ENCODE assay signal across 1 cellular context in the genomic region with DNA sequence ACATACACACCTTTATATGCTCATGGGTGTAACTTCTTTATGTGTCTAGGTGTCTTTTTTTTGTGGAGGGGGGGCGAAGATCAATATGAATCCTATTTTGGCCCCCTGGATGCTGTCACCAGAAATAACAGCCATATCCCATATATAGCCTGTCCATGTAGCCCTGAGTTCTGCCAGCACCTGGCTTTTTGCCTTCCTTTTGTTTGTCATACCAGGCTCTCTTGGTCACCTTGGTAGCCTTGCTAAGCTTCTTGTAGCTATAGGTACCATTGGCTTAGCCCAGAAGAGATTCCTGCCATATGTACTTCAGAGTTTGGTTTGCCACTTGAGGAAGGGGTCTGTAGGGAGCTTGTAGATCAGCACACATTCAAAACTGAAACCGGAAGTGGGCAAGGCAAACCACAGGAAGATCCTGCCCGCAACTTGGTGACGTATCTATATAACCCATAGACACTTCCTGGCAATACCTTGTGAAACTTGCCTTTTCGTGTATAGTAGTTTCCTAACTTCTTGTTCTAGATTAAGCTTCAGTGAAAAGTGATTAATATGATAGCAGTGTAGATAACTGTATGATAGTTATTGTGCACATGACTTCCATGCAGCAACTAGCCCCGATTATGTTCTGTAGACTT.
TF ChIP-seq lines count a peak whose summit lies in the region.

No MANE protein-coding gene starts in this region.

TF ChIP-seq in GM12878, 131 proteins besides CTCF, POLR2A, EP300 and RAD21 (continued from another document):
- TF ChIP-seq, protein P1, sequence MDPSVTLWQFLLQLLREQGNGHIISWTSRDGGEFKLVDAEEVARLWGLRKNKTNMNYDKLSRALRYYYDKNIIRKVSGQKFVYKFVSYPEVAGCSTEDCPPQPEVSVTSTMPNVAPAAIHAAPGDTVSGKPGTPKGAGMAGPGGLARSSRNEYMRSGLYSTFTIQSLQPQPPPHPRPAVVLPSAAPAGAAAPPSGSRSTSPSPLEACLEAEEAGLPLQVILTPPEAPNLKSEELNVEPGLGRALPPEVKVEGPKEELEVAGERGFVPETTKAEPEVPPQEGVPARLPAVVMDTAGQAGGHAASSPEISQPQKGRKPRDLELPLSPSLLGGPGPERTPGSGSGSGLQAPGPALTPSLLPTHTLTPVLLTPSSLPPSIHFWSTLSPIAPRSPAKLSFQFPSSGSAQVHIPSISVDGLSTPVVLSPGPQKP (IDR thresholded peaks at IDR 0.05; ENCODE audit: low read depth, low read length): 0 out of 2 replicates have a peak, but pooled peaks have one; percentile 46
- TF ChIP-seq BHLHE40 (IDR thresholded peaks at IDR 0.05; ENCODE audit: borderline replicate concordance in 1 of 2, low read depth in 2 of 2, low read length in 1 of 2): 0 out of 4 replicates have a peak, but pooled peaks have one; percentile 33 to 38
- TF ChIP-seq, protein P2, sequence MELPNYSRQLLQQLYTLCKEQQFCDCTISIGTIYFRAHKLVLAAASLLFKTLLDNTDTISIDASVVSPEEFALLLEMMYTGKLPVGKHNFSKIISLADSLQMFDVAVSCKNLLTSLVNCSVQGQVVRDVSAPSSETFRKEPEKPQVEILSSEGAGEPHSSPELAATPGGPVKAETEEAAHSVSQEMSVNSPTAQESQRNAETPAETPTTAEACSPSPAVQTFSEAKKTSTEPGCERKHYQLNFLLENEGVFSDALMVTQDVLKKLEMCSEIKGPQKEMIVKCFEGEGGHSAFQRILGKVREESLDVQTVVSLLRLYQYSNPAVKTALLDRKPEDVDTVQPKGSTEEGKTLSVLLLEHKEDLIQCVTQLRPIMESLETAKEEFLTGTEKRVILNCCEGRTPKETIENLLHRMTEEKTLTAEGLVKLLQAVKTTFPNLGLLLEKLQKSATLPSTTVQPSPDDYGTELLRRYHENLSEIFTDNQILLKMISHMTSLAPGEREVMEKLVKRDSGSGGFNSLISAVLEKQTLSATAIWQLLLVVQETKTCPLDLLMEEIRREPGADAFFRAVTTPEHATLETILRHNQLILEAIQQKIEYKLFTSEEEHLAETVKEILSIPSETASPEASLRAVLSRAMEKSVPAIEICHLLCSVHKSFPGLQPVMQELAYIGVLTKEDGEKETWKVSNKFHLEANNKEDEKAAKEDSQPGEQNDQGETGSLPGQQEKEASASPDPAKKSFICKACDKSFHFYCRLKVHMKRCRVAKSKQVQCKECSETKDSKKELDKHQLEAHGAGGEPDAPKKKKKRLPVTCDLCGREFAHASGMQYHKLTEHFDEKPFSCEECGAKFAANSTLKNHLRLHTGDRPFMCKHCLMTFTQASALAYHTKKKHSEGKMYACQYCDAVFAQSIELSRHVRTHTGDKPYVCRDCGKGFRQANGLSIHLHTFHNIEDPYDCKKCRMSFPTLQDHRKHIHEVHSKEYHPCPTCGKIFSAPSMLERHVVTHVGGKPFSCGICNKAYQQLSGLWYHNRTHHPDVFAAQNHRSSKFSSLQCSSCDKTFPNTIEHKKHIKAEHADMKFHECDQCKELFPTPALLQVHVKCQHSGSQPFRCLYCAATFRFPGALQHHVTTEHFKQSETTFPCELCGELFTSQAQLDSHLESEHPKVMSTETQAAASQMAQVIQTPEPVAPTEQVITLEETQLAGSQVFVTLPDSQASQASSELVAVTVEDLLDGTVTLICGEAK (IDR thresholded peaks at IDR 0.05; ENCODE audit: borderline replicate concordance): peak; percentile 75
- no peak for TF ChIP-seq JUNB (IDR thresholded peaks at IDR 0.05)
- peak; percentile 55; the same call in 1 of the 3 replicates for TF ChIP-seq POU2F2 (IDR thresholded peaks at IDR 0.05; ENCODE audit: borderline replicate concordance, low read depth, low read length)
- TF ChIP-seq, protein P3, sequence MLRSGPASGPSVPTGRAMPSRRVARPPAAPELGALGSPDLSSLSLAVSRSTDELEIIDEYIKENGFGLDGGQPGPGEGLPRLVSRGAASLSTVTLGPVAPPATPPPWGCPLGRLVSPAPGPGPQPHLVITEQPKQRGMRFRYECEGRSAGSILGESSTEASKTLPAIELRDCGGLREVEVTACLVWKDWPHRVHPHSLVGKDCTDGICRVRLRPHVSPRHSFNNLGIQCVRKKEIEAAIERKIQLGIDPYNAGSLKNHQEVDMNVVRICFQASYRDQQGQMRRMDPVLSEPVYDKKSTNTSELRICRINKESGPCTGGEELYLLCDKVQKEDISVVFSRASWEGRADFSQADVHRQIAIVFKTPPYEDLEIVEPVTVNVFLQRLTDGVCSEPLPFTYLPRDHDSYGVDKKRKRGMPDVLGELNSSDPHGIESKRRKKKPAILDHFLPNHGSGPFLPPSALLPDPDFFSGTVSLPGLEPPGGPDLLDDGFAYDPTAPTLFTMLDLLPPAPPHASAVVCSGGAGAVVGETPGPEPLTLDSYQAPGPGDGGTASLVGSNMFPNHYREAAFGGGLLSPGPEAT (IDR thresholded peaks at IDR 0.05; ENCODE audit: low read depth): no peak
- TF ChIP-seq SUPT20H (IDR thresholded peaks at IDR 0.05; ENCODE audit: borderline replicate concordance, control insufficient read depth, low read depth, low read length): no peak
- TF ChIP-seq HDGF (IDR thresholded peaks at IDR 0.05): no peak
- TF ChIP-seq ATF7 (IDR thresholded peaks at IDR 0.05; ENCODE audit: low read depth): peak; percentile 92
- TF ChIP-seq ZNF274 (IDR thresholded peaks at IDR 0.05; ENCODE audit: insufficient read depth, insufficient read length): no peak
- TF ChIP-seq DPF2 (IDR thresholded peaks at IDR 0.05): peak; percentile 65
- no peak for TF ChIP-seq BACH1 (IDR thresholded peaks at IDR 0.05; ENCODE audit: borderline replicate concordance)
- TF ChIP-seq CREB1 (IDR thresholded peaks at IDR 0.05; ENCODE audit: low read depth): peak; percentile 76
- TF ChIP-seq SP1 (IDR thresholded peaks at IDR 0.05; ENCODE audit: low read depth, low read length): no peak
- TF ChIP-seq IRF4 (IDR thresholded peaks at IDR 0.05; ENCODE audit: low read depth, low read length): peak; percentile 77
- no peak; the same call in 1 of the 2 replicates for TF ChIP-seq CHD2 (IDR thresholded peaks at IDR 0.05; ENCODE audit: borderline replicate concordance, low read depth, low read length)
- TF ChIP-seq ZBED1 (IDR thresholded peaks at IDR 0.05; ENCODE audit: borderline replicate concordance): no peak; the same call in 1 of the 2 replicates
- TF ChIP-seq TCF12 (IDR thresholded peaks at IDR 0.05; ENCODE audit: low read depth, low read length): no peak
- peak; percentile 96 for TF ChIP-seq CBFB (IDR thresholded peaks at IDR 0.05; ENCODE audit: low read depth)
- TF ChIP-seq, protein P4, sequence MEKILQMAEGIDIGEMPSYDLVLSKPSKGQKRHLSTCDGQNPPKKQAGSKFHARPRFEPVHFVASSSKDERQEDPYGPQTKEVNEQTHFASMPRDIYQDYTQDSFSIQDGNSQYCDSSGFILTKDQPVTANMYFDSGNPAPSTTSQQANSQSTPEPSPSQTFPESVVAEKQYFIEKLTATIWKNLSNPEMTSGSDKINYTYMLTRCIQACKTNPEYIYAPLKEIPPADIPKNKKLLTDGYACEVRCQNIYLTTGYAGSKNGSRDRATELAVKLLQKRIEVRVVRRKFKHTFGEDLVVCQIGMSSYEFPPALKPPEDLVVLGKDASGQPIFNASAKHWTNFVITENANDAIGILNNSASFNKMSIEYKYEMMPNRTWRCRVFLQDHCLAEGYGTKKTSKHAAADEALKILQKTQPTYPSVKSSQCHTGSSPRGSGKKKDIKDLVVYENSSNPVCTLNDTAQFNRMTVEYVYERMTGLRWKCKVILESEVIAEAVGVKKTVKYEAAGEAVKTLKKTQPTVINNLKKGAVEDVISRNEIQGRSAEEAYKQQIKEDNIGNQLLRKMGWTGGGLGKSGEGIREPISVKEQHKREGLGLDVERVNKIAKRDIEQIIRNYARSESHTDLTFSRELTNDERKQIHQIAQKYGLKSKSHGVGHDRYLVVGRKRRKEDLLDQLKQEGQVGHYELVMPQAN (conservative IDR thresholded peaks at IDR 0.05): no peak
- peak; percentile 85 for TF ChIP-seq CREM (IDR thresholded peaks at IDR 0.05; ENCODE audit: low read depth)
- TF ChIP-seq, protein P5, sequence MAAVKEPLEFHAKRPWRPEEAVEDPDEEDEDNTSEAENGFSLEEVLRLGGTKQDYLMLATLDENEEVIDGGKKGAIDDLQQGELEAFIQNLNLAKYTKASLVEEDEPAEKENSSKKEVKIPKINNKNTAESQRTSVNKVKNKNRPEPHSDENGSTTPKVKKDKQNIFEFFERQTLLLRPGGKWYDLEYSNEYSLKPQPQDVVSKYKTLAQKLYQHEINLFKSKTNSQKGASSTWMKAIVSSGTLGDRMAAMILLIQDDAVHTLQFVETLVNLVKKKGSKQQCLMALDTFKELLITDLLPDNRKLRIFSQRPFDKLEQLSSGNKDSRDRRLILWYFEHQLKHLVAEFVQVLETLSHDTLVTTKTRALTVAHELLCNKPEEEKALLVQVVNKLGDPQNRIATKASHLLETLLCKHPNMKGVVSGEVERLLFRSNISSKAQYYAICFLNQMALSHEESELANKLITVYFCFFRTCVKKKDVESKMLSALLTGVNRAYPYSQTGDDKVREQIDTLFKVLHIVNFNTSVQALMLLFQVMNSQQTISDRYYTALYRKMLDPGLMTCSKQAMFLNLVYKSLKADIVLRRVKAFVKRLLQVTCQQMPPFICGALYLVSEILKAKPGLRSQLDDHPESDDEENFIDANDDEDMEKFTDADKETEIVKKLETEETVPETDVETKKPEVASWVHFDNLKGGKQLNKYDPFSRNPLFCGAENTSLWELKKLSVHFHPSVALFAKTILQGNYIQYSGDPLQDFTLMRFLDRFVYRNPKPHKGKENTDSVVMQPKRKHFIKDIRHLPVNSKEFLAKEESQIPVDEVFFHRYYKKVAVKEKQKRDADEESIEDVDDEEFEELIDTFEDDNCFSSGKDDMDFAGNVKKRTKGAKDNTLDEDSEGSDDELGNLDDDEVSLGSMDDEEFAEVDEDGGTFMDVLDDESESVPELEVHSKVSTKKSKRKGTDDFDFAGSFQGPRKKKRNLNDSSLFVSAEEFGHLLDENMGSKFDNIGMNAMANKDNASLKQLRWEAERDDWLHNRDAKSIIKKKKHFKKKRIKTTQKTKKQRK (IDR thresholded peaks at IDR 0.05; ENCODE audit: low read depth, low read length): no peak
- TF ChIP-seq HDAC6 (IDR thresholded peaks at IDR 0.05; ENCODE audit: unreplicated experiment): no peak
- TF ChIP-seq EED (IDR thresholded peaks at IDR 0.05; ENCODE audit: low read depth): peak; percentile 80; the same call in 1 of the 2 replicates
- TF ChIP-seq, protein P6, sequence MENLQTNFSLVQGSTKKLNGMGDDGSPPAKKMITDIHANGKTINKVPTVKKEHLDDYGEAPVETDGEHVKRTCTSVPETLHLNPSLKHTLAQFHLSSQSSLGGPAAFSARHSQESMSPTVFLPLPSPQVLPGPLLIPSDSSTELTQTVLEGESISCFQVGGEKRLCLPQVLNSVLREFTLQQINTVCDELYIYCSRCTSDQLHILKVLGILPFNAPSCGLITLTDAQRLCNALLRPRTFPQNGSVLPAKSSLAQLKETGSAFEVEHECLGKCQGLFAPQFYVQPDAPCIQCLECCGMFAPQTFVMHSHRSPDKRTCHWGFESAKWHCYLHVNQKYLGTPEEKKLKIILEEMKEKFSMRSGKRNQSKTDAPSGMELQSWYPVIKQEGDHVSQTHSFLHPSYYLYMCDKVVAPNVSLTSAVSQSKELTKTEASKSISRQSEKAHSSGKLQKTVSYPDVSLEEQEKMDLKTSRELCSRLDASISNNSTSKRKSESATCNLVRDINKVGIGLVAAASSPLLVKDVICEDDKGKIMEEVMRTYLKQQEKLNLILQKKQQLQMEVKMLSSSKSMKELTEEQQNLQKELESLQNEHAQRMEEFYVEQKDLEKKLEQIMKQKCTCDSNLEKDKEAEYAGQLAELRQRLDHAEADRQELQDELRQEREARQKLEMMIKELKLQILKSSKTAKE (IDR thresholded peaks at IDR 0.05; ENCODE audit: low read depth, poor library complexity, severe bottlenecking): no peak
- TF ChIP-seq ETV6 (conservative IDR thresholded peaks at IDR 0.05 in 1 of 2, IDR thresholded peaks at IDR 0.05 in 1 of 2; ENCODE audit: borderline replicate concordance in 1 of 2, low read depth in 1 of 2): peak in 1 of 2 experiments; percentile 100; a peak in 2 of 4 replicates
- no peak for TF ChIP-seq STAT1 (conservative IDR thresholded peaks at IDR 0.05)
- TF ChIP-seq, protein P7, sequence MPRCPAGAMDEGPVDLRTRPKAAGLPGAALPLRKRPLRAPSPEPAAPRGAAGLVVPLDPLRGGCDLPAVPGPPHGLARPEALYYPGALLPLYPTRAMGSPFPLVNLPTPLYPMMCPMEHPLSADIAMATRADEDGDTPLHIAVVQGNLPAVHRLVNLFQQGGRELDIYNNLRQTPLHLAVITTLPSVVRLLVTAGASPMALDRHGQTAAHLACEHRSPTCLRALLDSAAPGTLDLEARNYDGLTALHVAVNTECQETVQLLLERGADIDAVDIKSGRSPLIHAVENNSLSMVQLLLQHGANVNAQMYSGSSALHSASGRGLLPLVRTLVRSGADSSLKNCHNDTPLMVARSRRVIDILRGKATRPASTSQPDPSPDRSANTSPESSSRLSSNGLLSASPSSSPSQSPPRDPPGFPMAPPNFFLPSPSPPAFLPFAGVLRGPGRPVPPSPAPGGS (IDR thresholded peaks at IDR 0.05; ENCODE audit: borderline replicate concordance, insufficient read depth, low read depth, low read length, poor library complexity, severe bottlenecking): no peak
- no peak for TF ChIP-seq POLR2AphosphoS5 (IDR thresholded peaks at IDR 0.05; ENCODE audit: low read length)
- no peak for TF ChIP-seq TCF7 (IDR thresholded peaks at IDR 0.05; ENCODE audit: borderline replicate concordance)
- TF ChIP-seq, protein P8, sequence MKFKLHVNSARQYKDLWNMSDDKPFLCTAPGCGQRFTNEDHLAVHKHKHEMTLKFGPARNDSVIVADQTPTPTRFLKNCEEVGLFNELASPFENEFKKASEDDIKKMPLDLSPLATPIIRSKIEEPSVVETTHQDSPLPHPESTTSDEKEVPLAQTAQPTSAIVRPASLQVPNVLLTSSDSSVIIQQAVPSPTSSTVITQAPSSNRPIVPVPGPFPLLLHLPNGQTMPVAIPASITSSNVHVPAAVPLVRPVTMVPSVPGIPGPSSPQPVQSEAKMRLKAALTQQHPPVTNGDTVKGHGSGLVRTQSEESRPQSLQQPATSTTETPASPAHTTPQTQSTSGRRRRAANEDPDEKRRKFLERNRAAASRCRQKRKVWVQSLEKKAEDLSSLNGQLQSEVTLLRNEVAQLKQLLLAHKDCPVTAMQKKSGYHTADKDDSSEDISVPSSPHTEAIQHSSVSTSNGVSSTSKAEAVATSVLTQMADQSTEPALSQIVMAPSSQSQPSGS (IDR thresholded peaks at IDR 0.05; ENCODE audit: low read length): peak; percentile 76
- peak; percentile 67 for TF ChIP-seq SPI1 (IDR thresholded peaks at IDR 0.05; ENCODE audit: borderline replicate concordance, insufficient read depth, low read depth, low read length)
- peak; percentile 48 for TF ChIP-seq MTA2 (IDR thresholded peaks at IDR 0.05; ENCODE audit: low read depth)
